ENCODE assay signal across 1 cellular context in the genomic region with DNA sequence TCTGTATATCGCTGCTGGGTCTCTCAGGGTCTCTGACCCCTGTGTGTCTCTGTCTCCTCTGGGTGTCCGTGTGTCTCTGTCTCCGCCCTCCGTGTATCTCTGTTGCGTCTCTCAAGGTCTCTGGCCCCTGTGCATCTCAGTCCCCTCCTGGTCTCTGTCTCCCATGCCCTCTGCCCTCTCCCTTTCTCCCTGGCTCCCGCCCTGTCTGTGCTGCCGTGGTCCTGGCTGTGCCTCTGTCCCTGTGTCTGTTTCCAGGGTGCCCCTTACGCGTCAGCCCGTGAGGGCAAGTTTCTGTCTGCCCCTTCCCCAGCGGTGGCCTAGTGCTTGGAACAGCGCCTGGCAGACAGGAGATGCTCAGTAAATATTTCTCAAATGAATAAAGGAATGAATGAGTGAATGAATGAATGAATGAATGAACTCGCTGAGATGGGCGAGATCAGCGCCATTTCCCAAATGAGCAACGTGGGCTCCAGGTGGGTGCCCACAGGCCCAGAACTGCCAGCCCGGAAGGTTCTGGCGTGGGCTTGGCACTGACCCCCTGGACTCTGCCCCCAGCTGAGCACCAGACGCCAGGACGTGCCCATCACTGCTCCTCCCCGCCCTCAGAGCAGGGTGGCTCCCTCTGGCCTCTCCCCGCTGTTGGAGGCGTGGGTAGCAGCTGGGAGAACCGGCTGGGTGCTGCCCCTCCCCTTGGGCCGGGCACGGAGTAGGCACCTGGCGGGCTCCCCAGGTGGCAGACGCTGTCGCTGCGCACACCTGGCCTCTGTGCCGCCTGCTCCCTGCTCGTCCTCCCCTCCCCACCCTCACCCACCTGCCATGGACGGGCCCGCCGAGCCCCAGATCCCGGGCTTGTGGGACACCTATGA.
TF ChIP-seq lines count a peak whose summit lies in the region.

Gene SULT2B1, plus strand, starts transcription at position 736 of the 866 bp plus-strand sequence. Its CDS starts 81 bp downstream, at position 817.

TF ChIP-seq in K562, 482 proteins besides CTCF, POLR2A, EP300 and RAD21 (continued from another document):
- TF ChIP-seq TAF7 (tag; IDR thresholded peaks at IDR 0.05) (no peak), XRCC4 (IDR thresholded peaks at IDR 0.05; ENCODE audit: extremely low read depth, insufficient read depth, insufficient read length) (no peak)
